ENCODE assay signal across 29 cellular contexts in genomic region chr21:20249401-20249800, GRCh38.
"Had no signal": no experiment of that assay in that cellular context is flagged by ENCODE, and none has a peak within 500 bp of the region (broad histone marks: within the 10 kb centered on the region; RNA-seq: fewer than 3 reads in every experiment).

No MANE protein-coding gene starts in this region.

- H2AFZ ChIP-seq: parathyroid adenoma had no signal

- H3K36me3 Mint-ChIP-seq: stimulated activated effector memory CD8-positive, alpha-beta T cell treated with anti-CD3 and anti-CD28 coated beads, Interleukin-12 subunit alpha, Interleukin-12 subunit beta, amount 100 ng/mL, for 72 hours; stimulated activated naive B cell treated with anti-CD40 and anti-IgM and Interleukin-4, amounts not matched to agents 10 μg/mL and 1 μg/mL and 100 μg/mL, for 72 hours had no signal

- H3K27me3 ChIP-seq: ovary, right lobe of liver, sigmoid colon, stomach, thyroid gland, tibial nerve, upper lobe of left lung, vagina had no signal

- H3K9me3 ChIP-seq: ovary, psoas muscle, right lobe of liver, sigmoid colon, stomach, thoracic aorta, thyroid gland, tibial nerve, upper lobe of left lung, vagina had no signal

- DNase-seq: nephron progenitor cell; occipital lobe; ovary; posterior cingulate gyrus; psoas muscle; right cardiac atrium; right lobe of liver; sigmoid colon; small intestine; stimulated activated CD4-positive, alpha-beta T cell treated with anti-CD3 and anti-CD28 coated beads, Interleukin-15, amount 100 ng/mL, for 24 hours; stimulated activated CD4-positive, alpha-beta T cell treated with anti-CD3 and anti-CD28 coated beads, Interleukin-2, amount 100 ng/mL, for 24 hours; stimulated activated CD4-positive, alpha-beta T cell treated with anti-CD3 and anti-CD28 coated beads, Interleukin-2, amount 100 ng/mL, for 48 hours; stimulated activated CD4-positive, alpha-beta T cell treated with anti-CD3 and anti-CD28 coated beads, Interleukin-4, amount 100 ng/mL, for 24 hours; stimulated activated naive B cell treated with anti-CD40 and anti-IgM and Interleukin-4, amounts not matched to agents 10 μg/mL and 1 μg/mL and 100 μg/mL, for 72 hours; stimulated activated naive CD4-positive, alpha-beta T cell treated with Interleukin-2 at 50 U/mL for 16 hours; stomach; thyroid gland; trophoblast cell; upper lobe of left lung had no signal

- H3K27me3 Mint-ChIP-seq: natural killer cell treated with Interleukin-12 subunit alpha and Interleukin-12 subunit beta and Interleukin-15 and Interleukin-18, amount 100 ng/mL, for 72 hours; progenitor cell of endocrine pancreas; stimulated activated naive B cell treated with anti-CD40 and anti-IgM and Interleukin-4, amounts not matched to agents 10 μg/mL and 1 μg/mL and 100 μg/mL, for 72 hours; stimulated activated naive CD8-positive, alpha-beta T cell treated with anti-CD3 and anti-CD28 coated beads, Interleukin-15, Interleukin-2, amounts not matched to agents 100 ng/mL and 50 ng/mL, for 24 hours had no signal

- H3K4me3 ChIP-seq: ovary, psoas muscle, right lobe of liver, sigmoid colon, stomach, thoracic aorta, thyroid gland, tibial nerve, upper lobe of left lung, vagina had no signal

- H3K36me3 ChIP-seq: ovary, right lobe of liver, sigmoid colon, stomach, thoracic aorta, thyroid gland, tibial nerve, upper lobe of left lung, vagina had no signal

- ATAC-seq: natural killer cell treated with Interleukin-12 subunit alpha and Interleukin-12 subunit beta and Interleukin-15 and Interleukin-18, amount 100 ng/mL, for 72 hours; psoas muscle; right cardiac atrium; right lobe of liver; stimulated activated effector memory CD8-positive, alpha-beta T cell treated with anti-CD3 and anti-CD28 coated beads, Interleukin-12 subunit alpha, Interleukin-12 subunit beta, amount 100 ng/mL, for 72 hours; stimulated activated naive B cell treated with anti-CD40 and anti-IgM and Interleukin-4, amounts not matched to agents 10 μg/mL and 1 μg/mL and 100 μg/mL, for 72 hours had no signal

- H3K27ac ChIP-seq: ovary, parathyroid adenoma, psoas muscle, right lobe of liver, sigmoid colon, stomach, thoracic aorta, thyroid gland, tibial nerve, upper lobe of left lung, vagina had no signal

- H3K9ac ChIP-seq: parathyroid adenoma had no signal

- H3K27ac Mint-ChIP-seq: natural killer cell treated with Interleukin-12 subunit alpha and Interleukin-12 subunit beta and Interleukin-15 and Interleukin-18, amount 100 ng/mL, for 72 hours; nephron progenitor cell; progenitor cell of endocrine pancreas; stimulated activated effector memory CD8-positive, alpha-beta T cell treated with anti-CD3 and anti-CD28 coated beads, Interleukin-12 subunit alpha, Interleukin-12 subunit beta, amount 100 ng/mL, for 72 hours; stimulated activated naive B cell treated with anti-CD40 and anti-IgM and Interleukin-4, amounts not matched to agents 10 μg/mL and 1 μg/mL and 100 μg/mL, for 72 hours; stimulated activated naive CD8-positive, alpha-beta T cell treated with anti-CD3 and anti-CD28 coated beads, Interleukin-15, Interleukin-2, amounts not matched to agents 100 ng/mL and 50 ng/mL, for 24 hours had no signal

- H3K4me1 Mint-ChIP-seq: nephron progenitor cell; stimulated activated effector memory CD8-positive, alpha-beta T cell treated with anti-CD3 and anti-CD28 coated beads, Interleukin-12 subunit alpha, Interleukin-12 subunit beta, amount 100 ng/mL, for 72 hours; stimulated activated naive B cell treated with anti-CD40 and anti-IgM and Interleukin-4, amounts not matched to agents 10 μg/mL and 1 μg/mL and 100 μg/mL, for 72 hours had no signal

- H3K4me1 ChIP-seq: parathyroid adenoma, psoas muscle, right lobe of liver, sigmoid colon, stomach, thyroid gland, tibial nerve, upper lobe of left lung, vagina had no signal

- H3K9me3 Mint-ChIP-seq: nephron progenitor cell; neural crest cell; stimulated activated naive B cell treated with anti-CD40 and anti-IgM and Interleukin-4, amounts not matched to agents 10 μg/mL and 1 μg/mL and 100 μg/mL, for 72 hours had no signal

- H3K4me3 Mint-ChIP-seq: natural killer cell treated with Interleukin-12 subunit alpha and Interleukin-12 subunit beta and Interleukin-15 and Interleukin-18, amount 100 ng/mL, for 72 hours; nephron progenitor cell; neural crest cell; stimulated activated effector memory CD8-positive, alpha-beta T cell treated with anti-CD3 and anti-CD28 coated beads, Interleukin-12 subunit alpha, Interleukin-12 subunit beta, amount 100 ng/mL, for 72 hours; stimulated activated naive B cell treated with anti-CD40 and anti-IgM and Interleukin-4, amounts not matched to agents 10 μg/mL and 1 μg/mL and 100 μg/mL, for 72 hours; stimulated activated naive CD8-positive, alpha-beta T cell treated with anti-CD3 and anti-CD28 coated beads, Interleukin-15, Interleukin-2, amounts not matched to agents 100 ng/mL and 50 ng/mL, for 24 hours had no signal

- H3K79me2 ChIP-seq: parathyroid adenoma had no signal

- FAIRE-seq: small intestine, urothelium cell line had no signal
